ENCODE assay signal across 2 cellular contexts in genomic region chr11:1837171-1838076, GRCh38.
TF ChIP-seq lines count a peak whose summit lies in the region.

No MANE protein-coding gene starts in this region.

TF ChIP-seq in IMR-90, 13 proteins besides CTCF, POLR2A, EP300 and RAD21:
- TF ChIP-seq SMC3 (IDR thresholded peaks at IDR 0.05; ENCODE audit: low read depth, low read length) (peak; percentile 86), RCOR1 (IDR thresholded peaks at IDR 0.05; ENCODE audit: insufficient replicate concordance, low read length) (no peak), CEBPB (IDR thresholded peaks at IDR 0.05; ENCODE audit: low read depth, low read length) (no peak), USF2 (IDR thresholded peaks at IDR 0.05; ENCODE audit: low read depth, low read length) (no peak), BHLHE40 (IDR thresholded peaks at IDR 0.05; ENCODE audit: low read depth, low read length) (no peak), ELK1 (IDR thresholded peaks at IDR 0.05; ENCODE audit: borderline replicate concordance, low read depth, low read length) (no peak), NFE2L2 (IDR thresholded peaks at IDR 0.05; ENCODE audit: low read depth, low read length) (no peak), MAZ (IDR thresholded peaks at IDR 0.05; ENCODE audit: borderline replicate concordance, low read depth, low read length) (peak; percentile 65; the same call in 1 of the 2 replicates), MAFK (IDR thresholded peaks at IDR 0.05; ENCODE audit: low read depth, low read length) (no peak)

TF ChIP-seq in GM12878, 131 proteins besides CTCF, POLR2A, EP300 and RAD21:
- TF ChIP-seq TCF12 (IDR thresholded peaks at IDR 0.05; ENCODE audit: low read depth, low read length) = 0 out of 2 replicates have a peak, but pooled peaks have one; percentile 45
- no peak for TF ChIP-seq ATF3 (IDR thresholded peaks at IDR 0.05; ENCODE audit: borderline replicate concordance, extremely low read depth, low read depth, low read length)
- peak; percentile 65; the same call in 1 of the 2 replicates for TF ChIP-seq ZNF592 (IDR thresholded peaks at IDR 0.05)
- TF ChIP-seq MEF2B (IDR thresholded peaks at IDR 0.05; ENCODE audit: partially characterized antibody, poor library complexity, severe bottlenecking) = peak; percentile 30
- TF ChIP-seq ATF7 (IDR thresholded peaks at IDR 0.05; ENCODE audit: low read depth) = no peak
- peak; percentile 38; the same call in 1 of the 3 replicates for TF ChIP-seq POU2F2 (IDR thresholded peaks at IDR 0.05; ENCODE audit: borderline replicate concordance, low read depth, low read length)
- peak; percentile 74 for TF ChIP-seq YY1 (IDR thresholded peaks at IDR 0.05; ENCODE audit: low read depth, low read length)
- TF ChIP-seq CBFB (IDR thresholded peaks at IDR 0.05; ENCODE audit: low read depth) = no peak
- TF ChIP-seq GATAD2B (conservative IDR thresholded peaks at IDR 0.05; ENCODE audit: low read depth) = 0 out of 2 replicates have a peak, but pooled peaks have one; percentile 27
- peak; percentile 62 for TF ChIP-seq SMARCA5 (IDR thresholded peaks at IDR 0.05)
- peak; percentile 99 for TF ChIP-seq SMC3 (IDR thresholded peaks at IDR 0.05; ENCODE audit: borderline replicate concordance, low read length)
- peak; percentile 48; the same call in 1 of the 2 replicates for TF ChIP-seq RB1 (IDR thresholded peaks at IDR 0.05; ENCODE audit: borderline replicate concordance)
